In the genomic region with DNA sequence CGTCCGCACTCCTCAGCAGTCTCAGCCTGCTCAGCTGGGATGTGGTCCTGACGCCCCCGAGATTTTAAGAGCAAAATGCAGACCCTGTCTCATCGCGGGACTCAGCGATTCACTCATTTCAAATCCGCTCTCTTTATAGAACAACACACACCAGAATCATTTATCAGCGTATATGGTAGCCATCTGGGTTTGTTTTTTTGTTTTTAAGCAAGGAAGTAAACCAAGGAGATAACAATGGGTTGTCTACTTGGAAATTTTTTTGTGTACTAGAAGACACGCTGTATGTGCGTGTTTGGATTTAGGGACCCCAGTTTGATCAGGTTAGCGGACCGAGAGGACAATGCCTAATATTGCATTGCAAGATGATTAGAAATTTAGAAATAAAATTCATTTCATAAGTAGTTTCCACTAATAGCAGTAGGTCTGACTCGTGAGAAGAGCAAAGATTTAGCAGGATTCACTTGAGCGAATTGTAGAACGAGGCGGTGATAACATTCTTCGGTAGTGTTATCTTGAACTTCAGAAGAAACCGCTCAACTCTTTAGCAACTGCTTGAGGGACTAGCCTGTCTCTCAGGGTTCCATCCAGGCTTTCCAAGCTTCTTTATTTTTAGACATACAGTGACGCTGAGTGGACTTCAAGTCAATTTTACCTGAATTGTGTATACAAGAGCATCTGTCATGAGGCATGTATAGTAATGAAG, we compare ENCODE assay signal across 8 cellular contexts. TPM values are rescaled to one million over a fixed set of nuclear protein-coding genes. Genes with fewer than 3 reads are reported as not detected.
DNase-seq lines count a peak whose midpoint lies in the region; ATAC-seq and FAIRE-seq lines count a peak whose summit lies in the region.

No MANE protein-coding gene starts in this region.

- H3K4me1 ChIP-seq in iPS-18a (ENCODE audit: control insufficient read depth, low read depth, low read length), result peaks cover 12% of the 10 kb centered on the region
- H3K4me1 ChIP-seq in small intestine (ENCODE audit: control insufficient read depth in 2 of 2, insufficient read depth in 1 of 2, low read depth in 1 of 2, low read length in 1 of 2), result no peaks in the 10 kb centered on the region

- H3K27ac ChIP-seq in KOPT-K1 (ENCODE audit: low read depth, low read length, poor library complexity, severe bottlenecking) (peak overlapping the region; percentile 97), iPS-18a (ENCODE audit: low read length) (peak overlapping the region; percentile 67), small intestine (ENCODE audit: low read depth in 1 of 2, low read length in 1 of 2) (peak overlapping the region; percentile 27 to 98)

- peaks cover 16 to 22% of the 10 kb centered on the region in 2 donors for H3K36me3 Mint-ChIP-seq in activated naive CD4-positive, alpha-beta T cell treated with anti-CD3 and anti-CD28 coated beads, Interleukin-2, amount 50 U/mL, for 72 hours

- peaks cover 20% of the 10 kb centered on the region for H3K36me3 ChIP-seq in KOPT-K1 (ENCODE audit: insufficient read depth, low read length)
- no peaks in the 10 kb centered on the region for H3K36me3 ChIP-seq in iPS-18a (ENCODE audit: control insufficient read depth, low read depth, low read length)
- H3K36me3 ChIP-seq in small intestine (ENCODE audit: control insufficient read depth in 2 of 2, insufficient read depth in 2 of 2, low read length in 2 of 2), result no peaks in the 10 kb centered on the region

- H3K27ac Mint-ChIP-seq in activated naive CD4-positive, alpha-beta T cell treated with anti-CD3 and anti-CD28 coated beads, Interleukin-2, amount 50 U/mL, for 72 hours, result peak overlapping the region; percentile 97 to 99

- H3K4me3 ChIP-seq in iPS-18a (ENCODE audit: low read length) (peak overlapping the region; percentile 81), small intestine (ENCODE audit: low read depth in 1 of 2, low read length in 2 of 2) (peak overlapping the region; percentile 71 to 75)

- no peaks in the 10 kb centered on the region for H3K27me3 ChIP-seq in iPS-18a (ENCODE audit: control insufficient read depth, insufficient read depth, low read length)
- H3K27me3 ChIP-seq in small intestine (ENCODE audit: control insufficient read depth in 2 of 2, insufficient read depth in 2 of 2, low read length in 2 of 2), result no peaks in the 10 kb centered on the region

- FAIRE-seq in small intestine (lab: Jason Lieb, UNC), result no peak

- peak overlapping the region; percentile 93 for H3K9ac ChIP-seq in iPS-18a (ENCODE audit: low read length)

- no peaks in the 10 kb centered on the region for H3K9me3 Mint-ChIP-seq in activated naive CD4-positive, alpha-beta T cell treated with anti-CD3 and anti-CD28 coated beads, Interleukin-2, amount 50 U/mL, for 72 hours

- DNase-seq in NCI-H2171 treated with DMSO at 0.1 percent for 48 hours (lab: John Stamatoyannopoulos, UW) (peak; percentile 75), NCI-H2171 (lab: John Stamatoyannopoulos, UW) (no peak), small intestine (peak; percentile 25)
- DNase-seq in activated naive CD4-positive, alpha-beta T cell treated with anti-CD3 and anti-CD28 coated beads, Interleukin-2, amount 50 U/mL, for 72 hours (ENCODE audit: low spot score in 2 of 2), result no peak
- DNase-seq in stimulated activated CD4-positive, alpha-beta T cell treated with anti-CD3 and anti-CD28 coated beads, Interleukin-12 subunit alpha, Interleukin-12 subunit beta, amount 100 ng/mL, for 4 hours, result no peak

- H3K9me3 ChIP-seq in KOPT-K1 (ENCODE audit: insufficient read depth, low read length, poor library complexity, severe bottlenecking) (no peaks in the 10 kb centered on the region), iPS-18a (ENCODE audit: control insufficient read depth, low read depth, low read length) (no peaks in the 10 kb centered on the region), small intestine (ENCODE audit: control insufficient read depth, low read depth) (no peaks in the 10 kb centered on the region)

- 0 to 1% (median 0%) methylated on average over 18 to 20 of the region's 20 CpGs for WGBS in small intestine, 3 donors

- peak; percentile 11 for ATAC-seq in GM21619 (IDR thresholded peaks at IDR 0.05; ENCODE audit: unreplicated experiment)
- peak; percentile 1 to 2 for ATAC-seq in activated naive CD4-positive, alpha-beta T cell treated with anti-CD3 and anti-CD28 coated beads, Interleukin-2, amount 50 U/mL, for 72 hours

RNA-seq across cellular contexts. Expression of a gene that starts 1.3 kb away (rescaled TPM):
- 10 to 100 TPM; 19.1 to 26.4 TPM for total RNA-seq in activated naive CD4-positive, alpha-beta T cell treated with anti-CD3 and anti-CD28 coated beads, Interleukin-2, amount 50 U/mL, for 72 hours
- 10 to 100 TPM; 10.3 to 10.7 (median 10.7) TPM for polyA plus RNA-seq in small intestine

RNA-seq across cellular contexts. Expression of a gene that starts 1.3 kb away (rescaled TPM):
- 100 to 1,000 TPM; 114 to 139 TPM for total RNA-seq in activated naive CD4-positive, alpha-beta T cell treated with anti-CD3 and anti-CD28 coated beads, Interleukin-2, amount 50 U/mL, for 72 hours
- polyA plus RNA-seq in small intestine, result 100 to 1,000 TPM; 430 to 902 (median 668) TPM

Comparison
In these comparisons a context has a peak if more than half of its experiments do, and no peak if none do; other contexts are left out.
1. DNase-seq: peak in NCI-H2171 treated with DMSO at 0.1 percent for 48 hours (single experiment) and small intestine (single experiment); none in NCI-H2171 (single experiment), activated naive CD4-positive, alpha-beta T cell treated with anti-CD3 and anti-CD28 coated beads, Interleukin-2, amount 50 U/mL, for 72 hours (0 of 2) and stimulated activated CD4-positive, alpha-beta T cell treated with anti-CD3 and anti-CD28 coated beads, Interleukin-12 subunit alpha, Interleukin-12 subunit beta, amount 100 ng/mL, for 4 hours (single experiment).
2. Peak in every context shown above with its lines, with median percentiles within 50 percentile points of each other: H3K27ac ChIP-seq.